1 cellular context compared by ENCODE assay signal in the genomic region with DNA sequence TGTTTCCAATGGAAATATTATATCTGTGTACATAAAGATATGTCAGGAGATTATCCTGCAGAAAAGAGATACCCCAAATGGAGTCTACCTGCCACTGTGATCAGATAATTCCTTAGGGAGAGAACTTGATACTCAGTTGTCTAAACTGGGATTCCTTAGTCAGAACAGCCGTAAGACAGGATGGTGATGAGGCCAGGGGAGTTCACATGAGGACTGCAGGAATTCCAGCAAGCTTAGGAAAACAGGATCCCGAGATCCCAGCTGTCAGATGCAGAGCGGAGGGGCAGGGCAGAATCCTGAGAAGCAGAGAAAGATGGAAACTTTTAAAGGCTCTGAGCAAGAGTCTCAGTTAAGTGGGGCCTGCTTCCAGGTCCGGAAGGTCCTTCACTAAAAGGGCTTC.
TF ChIP-seq lines count a peak whose summit lies in the region.

No MANE protein-coding gene starts in this region.

TF ChIP-seq in WTC11, 78 proteins besides CTCF, POLR2A, EP300 and RAD21 (continued from another document):
- no peak for TF ChIP-seq ARID4B (CRISPR knock-in tag; IDR thresholded peaks at IDR 0.05; ENCODE audit: borderline replicate concordance)
